In the genomic region with DNA sequence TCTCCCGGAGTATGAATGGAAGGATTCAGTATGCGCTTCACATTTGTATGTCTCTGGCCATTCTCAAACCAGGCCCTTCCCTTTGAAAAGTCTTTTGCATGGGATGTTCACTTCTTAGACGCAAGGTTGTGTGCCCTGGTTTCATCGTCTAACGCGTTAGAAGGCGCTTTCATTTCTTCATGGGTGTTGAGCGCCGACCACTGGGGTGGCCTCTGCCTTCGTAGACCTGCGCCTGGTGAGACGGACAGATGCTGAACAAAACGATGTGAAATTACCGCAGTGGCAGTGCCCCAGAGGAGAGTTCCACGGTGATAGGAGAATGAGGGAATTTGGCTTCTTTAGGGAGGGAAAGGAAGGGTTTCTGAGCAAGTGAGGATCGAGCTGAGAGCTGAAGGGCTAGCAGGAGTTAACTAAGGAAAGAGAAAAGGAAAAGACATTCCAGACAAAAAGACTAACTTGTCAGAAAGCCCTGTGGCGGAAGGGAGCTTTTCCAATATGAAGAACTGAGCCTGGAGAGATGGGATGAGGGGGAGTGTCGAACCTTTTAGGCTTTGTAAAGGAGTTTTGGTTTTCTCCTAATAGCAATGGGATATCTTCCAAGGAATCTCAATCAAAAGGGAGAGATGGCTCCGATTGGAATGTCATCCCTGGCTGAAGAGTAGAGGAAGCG, we compare ENCODE assay signal across 8 cellular contexts. TPM values are rescaled to one million over a fixed set of nuclear protein-coding genes. Genes with fewer than 3 reads are reported as not detected.
DNase-seq lines count a peak whose midpoint lies in the region; ATAC-seq and TF ChIP-seq lines count a peak whose summit lies in the region.

No MANE protein-coding gene starts in this region.

- H3K4me1 ChIP-seq in ES-I3 (ENCODE audit: insufficient read depth, low read length) (peaks cover 19% of the 10 kb centered on the region; the same call in 1 of the 2 replicates), Loucy (ENCODE audit: insufficient read depth, low read length, poor library complexity, severe bottlenecking) (peaks cover 52% of the 10 kb centered on the region), esophagus (ENCODE audit: control insufficient read depth in 2 of 2, insufficient read depth in 2 of 2, low read length in 1 of 2) (no peaks in the 10 kb centered on the region), neutrophil (ENCODE audit: control insufficient read depth in 1 of 2, insufficient read depth in 1 of 2, low read depth in 1 of 2, low read length in 1 of 2) (peaks cover 69 to 73% of the 10 kb centered on the region in 2 experiments), vagina (peaks cover 68% of the 10 kb centered on the region)

- H4K20me1 ChIP-seq in Loucy (ENCODE audit: insufficient read depth, low read length, poor library complexity, severe bottlenecking) = peaks cover 66% of the 10 kb centered on the region

- H3K27ac ChIP-seq in esophagus (ENCODE audit: low read depth in 2 of 2, low read length in 1 of 2) (peak overlapping the region; percentile 93 to 94), neutrophil (peak overlapping the region; percentile 97), vagina (peak overlapping the region; percentile 91)

- peak; percentile 41; the same call in 1 of the 2 replicates for TF ChIP-seq CTCF in Loucy (conservative IDR thresholded peaks at IDR 0.05; ENCODE audit: low read length)
- TF ChIP-seq CTCF in neutrophil (IDR thresholded peaks at IDR 0.05) = no peak
- TF ChIP-seq CTCF in vagina (IDR thresholded peaks at IDR 0.05) = no peak

- H3K9me2 ChIP-seq in Loucy (replicated peaks; ENCODE audit: low read depth, low read length) = no peaks in the 10 kb centered on the region

- peak; percentile 21 for ATAC-seq in GM21526 (IDR thresholded peaks at IDR 0.05; ENCODE audit: low FRiP score, unreplicated experiment)

- H2AFZ ChIP-seq in Loucy (ENCODE audit: low read length) = peak overlapping the region; percentile 78

- no peaks in the 10 kb centered on the region for H3K9me3 ChIP-seq in ES-I3 (ENCODE audit: control insufficient read depth, insufficient read depth, low read length)
- no peaks in the 10 kb centered on the region for H3K9me3 ChIP-seq in Loucy (ENCODE audit: insufficient read depth, low read depth, low read length)
- H3K9me3 ChIP-seq in esophagus (ENCODE audit: control insufficient read depth in 2 of 2, insufficient read depth in 1 of 2, low read depth in 1 of 2, low read length in 1 of 2) = no peaks in the 10 kb centered on the region
- H3K9me3 ChIP-seq in neutrophil = no peaks in the 10 kb centered on the region
- H3K9me3 ChIP-seq in vagina = no peaks in the 10 kb centered on the region

- peak overlapping the region; percentile 88 for H3K4me2 ChIP-seq in Loucy (ENCODE audit: low read depth, low read length, poor library complexity, severe bottlenecking)

- DNase-seq in activated CD4-positive, alpha-beta T cell treated with anti-CD3 and anti-CD28 coated beads, Interleukin-2, amount 50 U/mL, for 4 hours = peak; percentile 20 to 39
- DNase-seq in vagina (ENCODE audit: extremely low spot score in 2 of 2) = no peak
- no peak for DNase-seq in DMS153 (lab: John Stamatoyannopoulos, UW)

- no peaks in the 10 kb centered on the region for H3K36me3 ChIP-seq in ES-I3 (ENCODE audit: insufficient read depth, low read length)
- no peaks in the 10 kb centered on the region for H3K36me3 ChIP-seq in Loucy (ENCODE audit: insufficient read depth, low read length)
- no peaks in the 10 kb centered on the region for H3K36me3 ChIP-seq in esophagus (ENCODE audit: control insufficient read depth in 2 of 2, insufficient read depth in 2 of 2, low read length in 1 of 2)
- no peaks in the 10 kb centered on the region for H3K36me3 ChIP-seq in neutrophil
- no peaks in the 10 kb centered on the region for H3K36me3 ChIP-seq in vagina

- WGBS in esophagus, 2 donors = 1 to 2% methylated on average over 20 of the region's 20 CpGs

- H3K4me3 ChIP-seq in Loucy (ENCODE audit: low read length, poor library complexity, severe bottlenecking) (peak overlapping the region; percentile 91), esophagus (ENCODE audit: low read depth in 1 of 2, low read length in 2 of 2) (peak overlapping the region; percentile 58 to 68), neutrophil (ENCODE audit: low read depth in 1 of 2, low read length in 1 of 2) (peak overlapping the region; percentile 96 to 97), vagina (peak overlapping the region; percentile 59 to 93)

- intact Hi-C loops in vagina (cut with DNase I) = no loop called here

- peaks cover 90% of the 10 kb centered on the region for H3K79me2 ChIP-seq in Loucy (ENCODE audit: insufficient read depth, low read length)

- H3F3A ChIP-seq in Loucy (ENCODE audit: low read depth) = no peaks in the 10 kb centered on the region

- peak overlapping the region; percentile 75 for H3K9ac ChIP-seq in ES-I3 (ENCODE audit: low read depth, low read length)
- peak overlapping the region; percentile 89 for H3K9ac ChIP-seq in Loucy (ENCODE audit: low read depth, low read length, poor library complexity, severe bottlenecking)

- TF ChIP-seq POLR2A in vagina (IDR thresholded peaks at IDR 0.05) = no peak

- H3K27me3 ChIP-seq in Loucy (ENCODE audit: insufficient read depth, low read length, poor library complexity, severe bottlenecking) = no peaks in the 10 kb centered on the region
- H3K27me3 ChIP-seq in esophagus (ENCODE audit: control insufficient read depth in 1 of 2, insufficient read depth in 2 of 2, low read length in 2 of 2) = no peaks in the 10 kb centered on the region
- no peaks in the 10 kb centered on the region for H3K27me3 ChIP-seq in neutrophil
- no peaks in the 10 kb centered on the region for H3K27me3 ChIP-seq in vagina

RNA-seq across cellular contexts. Expression of gene GGPS1, which starts 0.9 kb away (rescaled TPM):
- 10 to 100 TPM; 14.8 to 19.6 TPM for polyA plus RNA-seq in esophagus
- total RNA-seq in vagina = 13.0 TPM

RNA-seq across cellular contexts. Expression of gene ARID4B, which starts 1.3 kb away (rescaled TPM):
- polyA plus RNA-seq in esophagus = 10 to 100 TPM in 1 of 2 donors, 1 to 10 TPM in 1; 7.0 to 12.3 TPM
- total RNA-seq in vagina = 35.6 TPM

RNA-seq across cellular contexts. Expression of gene TBCE, which starts 38.0 kb away (rescaled TPM):
- 10 to 100 TPM; 14.4 to 25.9 TPM for polyA plus RNA-seq in esophagus
- 23.6 TPM for total RNA-seq in vagina

Comparison
In these comparisons a context has a peak if more than half of its experiments do, and no peak if none do; other contexts are left out.
1. DNase-seq: peak in activated CD4-positive, alpha-beta T cell treated with anti-CD3 and anti-CD28 coated beads, Interleukin-2, amount 50 U/mL, for 4 hours (2 of 2); none in vagina (0 of 2) and DMS153 (single experiment).
2. Peak in every context shown above with its lines, with median percentiles within 50 percentile points of each other: H3K4me3 ChIP-seq and H3K27ac ChIP-seq.